ENCODE assay signal across 1 cellular context in the genomic region with DNA sequence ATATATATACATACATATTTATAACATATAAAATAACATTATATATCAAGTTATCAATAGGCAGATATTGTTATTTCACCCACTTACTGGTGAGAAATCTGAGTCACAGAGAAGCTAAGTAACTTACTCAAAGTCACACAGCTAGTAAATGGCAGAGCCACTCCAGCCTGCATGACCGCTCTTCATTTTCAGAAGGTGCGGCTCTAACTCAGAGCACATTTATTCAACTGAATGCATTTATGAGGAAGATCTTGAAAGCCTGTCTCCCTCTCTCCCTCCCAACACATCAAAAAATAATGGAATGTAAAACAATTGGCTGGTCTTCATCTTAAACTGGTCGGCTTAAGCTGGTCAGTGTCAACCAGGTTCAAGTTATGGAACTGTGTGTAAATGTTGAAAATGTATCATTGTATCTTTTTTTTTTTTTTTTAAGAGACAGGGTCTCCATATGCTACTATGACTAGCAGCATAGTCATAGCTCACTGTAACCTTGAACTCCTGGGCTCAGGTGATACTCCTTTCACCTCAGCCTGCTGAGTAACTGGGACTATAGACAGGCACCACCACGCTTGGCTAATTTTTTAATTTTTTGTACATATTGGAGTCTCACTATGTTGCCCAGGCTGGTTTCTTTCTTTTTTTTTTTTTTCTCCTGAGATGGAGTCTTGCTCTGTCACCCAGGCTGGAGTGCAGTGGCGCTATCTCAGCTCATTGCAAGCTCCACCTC.
TF ChIP-seq lines count a peak whose summit lies in the region.

No MANE protein-coding gene starts in this region.

TF ChIP-seq in K562, 482 proteins besides CTCF, POLR2A, EP300 and RAD21 (continued from another document):
- TF ChIP-seq, protein P1, sequence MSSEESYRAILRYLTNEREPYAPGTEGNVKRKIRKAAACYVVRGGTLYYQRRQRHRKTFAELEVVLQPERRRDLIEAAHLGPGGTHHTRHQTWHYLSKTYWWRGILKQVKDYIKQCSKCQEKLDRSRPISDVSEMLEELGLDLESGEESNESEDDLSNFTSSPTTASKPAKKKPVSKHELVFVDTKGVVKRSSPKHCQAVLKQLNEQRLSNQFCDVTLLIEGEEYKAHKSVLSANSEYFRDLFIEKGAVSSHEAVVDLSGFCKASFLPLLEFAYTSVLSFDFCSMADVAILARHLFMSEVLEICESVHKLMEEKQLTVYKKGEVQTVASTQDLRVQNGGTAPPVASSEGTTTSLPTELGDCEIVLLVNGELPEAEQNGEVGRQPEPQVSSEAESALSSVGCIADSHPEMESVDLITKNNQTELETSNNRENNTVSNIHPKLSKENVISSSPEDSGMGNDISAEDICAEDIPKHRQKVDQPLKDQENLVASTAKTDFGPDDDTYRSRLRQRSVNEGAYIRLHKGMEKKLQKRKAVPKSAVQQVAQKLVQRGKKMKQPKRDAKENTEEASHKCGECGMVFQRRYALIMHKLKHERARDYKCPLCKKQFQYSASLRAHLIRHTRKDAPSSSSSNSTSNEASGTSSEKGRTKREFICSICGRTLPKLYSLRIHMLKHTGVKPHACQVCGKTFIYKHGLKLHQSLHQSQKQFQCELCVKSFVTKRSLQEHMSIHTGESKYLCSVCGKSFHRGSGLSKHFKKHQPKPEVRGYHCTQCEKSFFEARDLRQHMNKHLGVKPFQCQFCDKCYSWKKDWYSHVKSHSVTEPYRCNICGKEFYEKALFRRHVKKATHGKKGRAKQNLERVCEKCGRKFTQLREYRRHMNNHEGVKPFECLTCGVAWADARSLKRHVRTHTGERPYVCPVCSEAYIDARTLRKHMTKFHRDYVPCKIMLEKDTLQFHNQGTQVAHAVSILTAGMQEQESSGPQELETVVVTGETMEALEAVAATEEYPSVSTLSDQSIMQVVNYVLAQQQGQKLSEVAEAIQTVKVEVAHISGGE (CRISPR knock-in tag; IDR thresholded peaks at IDR 0.05) = peak in 1 of 3 experiments; percentile 92; a peak in 2 of 6 replicates
- TF ChIP-seq ZNF384 (IDR thresholded peaks at IDR 0.05; ENCODE audit: low read depth, low read length) = 0 out of 2 replicates have a peak, but pooled peaks have one; percentile 8
TF ChIP-seq in K562: peak in this region for 2.
